1 cellular context compared by ENCODE assay signal in genomic region chrX:80511969-80512760, GRCh38.
TF ChIP-seq lines count a peak whose summit lies in the region.

No MANE protein-coding gene starts in this region.

TF ChIP-seq in K562, 482 proteins besides CTCF, POLR2A, EP300 and RAD21 (continued from another document and continues in another):
- no peak for TF ChIP-seq IRF2 (CRISPR knock-in tag; IDR thresholded peaks at IDR 0.05)
- TF ChIP-seq ARID1B (IDR thresholded peaks at IDR 0.05), result peak; percentile 96
- TF ChIP-seq TRIM28 (IDR thresholded peaks at IDR 0.05), result no peak
- TF ChIP-seq FOXP1 (CRISPR knock-in tag; IDR thresholded peaks at IDR 0.05), result peak; percentile 90
- no peak for TF ChIP-seq KAT7 (CRISPR knock-in tag; IDR thresholded peaks at IDR 0.05; ENCODE audit: borderline replicate concordance)
- TF ChIP-seq GATA2 (CRISPR knock-in tag; IDR thresholded peaks at IDR 0.05), result peak; percentile 81
- TF ChIP-seq ZNF561 (CRISPR knock-in tag; conservative IDR thresholded peaks at IDR 0.05), result no peak
- TF ChIP-seq MLLT1 (IDR thresholded peaks at IDR 0.05), result no peak
- TF ChIP-seq NFIX (CRISPR knock-in tag; IDR thresholded peaks at IDR 0.05; ENCODE audit: low read depth), result no peak
- TF ChIP-seq SMARCA4 (IDR thresholded peaks at IDR 0.05), result peak; percentile 91
- TF ChIP-seq PREB (CRISPR knock-in tag; IDR thresholded peaks at IDR 0.05), result no peak
- no peak for TF ChIP-seq CHD7 (IDR thresholded peaks at IDR 0.05; ENCODE audit: low read depth, low read length)
- no peak for TF ChIP-seq ZNF431 (CRISPR knock-in tag; IDR thresholded peaks at IDR 0.05)
- TF ChIP-seq, protein P1, sequence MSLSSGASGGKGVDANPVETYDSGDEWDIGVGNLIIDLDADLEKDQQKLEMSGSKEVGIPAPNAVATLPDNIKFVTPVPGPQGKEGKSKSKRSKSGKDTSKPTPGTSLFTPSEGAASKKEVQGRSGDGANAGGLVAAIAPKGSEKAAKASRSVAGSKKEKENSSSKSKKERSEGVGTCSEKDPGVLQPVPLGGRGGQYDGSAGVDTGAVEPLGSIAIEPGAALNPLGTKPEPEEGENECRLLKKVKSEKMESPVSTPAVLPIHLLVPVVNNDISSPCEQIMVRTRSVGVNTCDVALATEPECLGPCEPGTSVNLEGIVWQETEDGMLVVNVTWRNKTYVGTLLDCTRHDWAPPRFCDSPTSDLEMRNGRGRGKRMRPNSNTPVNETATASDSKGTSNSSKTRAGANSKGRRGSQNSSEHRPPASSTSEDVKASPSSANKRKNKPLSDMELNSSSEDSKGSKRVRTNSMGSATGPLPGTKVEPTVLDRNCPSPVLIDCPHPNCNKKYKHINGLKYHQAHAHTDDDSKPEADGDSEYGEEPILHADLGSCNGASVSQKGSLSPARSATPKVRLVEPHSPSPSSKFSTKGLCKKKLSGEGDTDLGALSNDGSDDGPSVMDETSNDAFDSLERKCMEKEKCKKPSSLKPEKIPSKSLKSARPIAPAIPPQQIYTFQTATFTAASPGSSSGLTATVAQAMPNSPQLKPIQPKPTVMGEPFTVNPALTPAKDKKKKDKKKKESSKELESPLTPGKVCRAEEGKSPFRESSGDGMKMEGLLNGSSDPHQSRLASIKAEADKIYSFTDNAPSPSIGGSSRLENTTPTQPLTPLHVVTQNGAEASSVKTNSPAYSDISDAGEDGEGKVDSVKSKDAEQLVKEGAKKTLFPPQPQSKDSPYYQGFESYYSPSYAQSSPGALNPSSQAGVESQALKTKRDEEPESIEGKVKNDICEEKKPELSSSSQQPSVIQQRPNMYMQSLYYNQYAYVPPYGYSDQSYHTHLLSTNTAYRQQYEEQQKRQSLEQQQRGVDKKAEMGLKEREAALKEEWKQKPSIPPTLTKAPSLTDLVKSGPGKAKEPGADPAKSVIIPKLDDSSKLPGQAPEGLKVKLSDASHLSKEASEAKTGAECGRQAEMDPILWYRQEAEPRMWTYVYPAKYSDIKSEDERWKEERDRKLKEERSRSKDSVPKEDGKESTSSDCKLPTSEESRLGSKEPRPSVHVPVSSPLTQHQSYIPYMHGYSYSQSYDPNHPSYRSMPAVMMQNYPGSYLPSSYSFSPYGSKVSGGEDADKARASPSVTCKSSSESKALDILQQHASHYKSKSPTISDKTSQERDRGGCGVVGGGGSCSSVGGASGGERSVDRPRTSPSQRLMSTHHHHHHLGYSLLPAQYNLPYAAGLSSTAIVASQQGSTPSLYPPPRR (CRISPR knock-in tag; IDR thresholded peaks at IDR 0.05; ENCODE audit: borderline replicate concordance), result no peak
- TF ChIP-seq ARID2 (IDR thresholded peaks at IDR 0.05), result no peak
- TF ChIP-seq ZNF76 (CRISPR knock-in tag; IDR thresholded peaks at IDR 0.05; ENCODE audit: borderline replicate concordance), result no peak
- no peak for TF ChIP-seq ZFP1 (CRISPR knock-in tag; IDR thresholded peaks at IDR 0.05)
- no peak for TF ChIP-seq PRPF4 (IDR thresholded peaks at IDR 0.05; ENCODE audit: insufficient read depth, low read depth, low read length, poor library complexity, severe bottlenecking)
- no peak for TF ChIP-seq SAFB2 (IDR thresholded peaks at IDR 0.05; ENCODE audit: borderline replicate concordance, low read depth, low read length, severe bottlenecking)
- TF ChIP-seq JUND (IDR thresholded peaks at IDR 0.05; ENCODE audit: borderline replicate concordance, low read depth, low read length), result peak; percentile 72
- TF ChIP-seq JUND (tag; IDR thresholded peaks at IDR 0.05; ENCODE audit: borderline replicate concordance, low read depth, low read length), result peak; percentile 72; the same call in 1 of the 3 replicates
- TF ChIP-seq, protein P2, sequence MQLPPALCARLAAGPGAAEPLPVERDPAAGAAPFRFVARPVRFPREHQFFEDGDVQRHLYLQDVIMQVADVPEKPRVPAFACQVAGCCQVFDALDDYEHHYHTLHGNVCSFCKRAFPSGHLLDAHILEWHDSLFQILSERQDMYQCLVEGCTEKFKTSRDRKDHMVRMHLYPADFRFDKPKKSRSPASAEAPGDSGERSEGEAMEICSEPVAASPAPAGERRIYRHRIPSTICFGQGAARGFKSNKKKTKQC (CRISPR knock-in tag; IDR thresholded peaks at IDR 0.05), result no peak
- no peak for TF ChIP-seq ZBTB26 (CRISPR knock-in tag; IDR thresholded peaks at IDR 0.05)
- no peak for TF ChIP-seq POLR2H (tag; IDR thresholded peaks at IDR 0.05; ENCODE audit: low read depth)
- TF ChIP-seq BCL6 (CRISPR knock-in tag; IDR thresholded peaks at IDR 0.05), result no peak
- TF ChIP-seq KLF16 (IDR thresholded peaks at IDR 0.05), result peak; percentile 93
- no peak for TF ChIP-seq ZBTB33 (CRISPR knock-in tag; IDR thresholded peaks at IDR 0.05)
- no peak for TF ChIP-seq MED1 (CRISPR knock-in tag; IDR thresholded peaks at IDR 0.05; ENCODE audit: borderline replicate concordance)
- TF ChIP-seq, protein P3, sequence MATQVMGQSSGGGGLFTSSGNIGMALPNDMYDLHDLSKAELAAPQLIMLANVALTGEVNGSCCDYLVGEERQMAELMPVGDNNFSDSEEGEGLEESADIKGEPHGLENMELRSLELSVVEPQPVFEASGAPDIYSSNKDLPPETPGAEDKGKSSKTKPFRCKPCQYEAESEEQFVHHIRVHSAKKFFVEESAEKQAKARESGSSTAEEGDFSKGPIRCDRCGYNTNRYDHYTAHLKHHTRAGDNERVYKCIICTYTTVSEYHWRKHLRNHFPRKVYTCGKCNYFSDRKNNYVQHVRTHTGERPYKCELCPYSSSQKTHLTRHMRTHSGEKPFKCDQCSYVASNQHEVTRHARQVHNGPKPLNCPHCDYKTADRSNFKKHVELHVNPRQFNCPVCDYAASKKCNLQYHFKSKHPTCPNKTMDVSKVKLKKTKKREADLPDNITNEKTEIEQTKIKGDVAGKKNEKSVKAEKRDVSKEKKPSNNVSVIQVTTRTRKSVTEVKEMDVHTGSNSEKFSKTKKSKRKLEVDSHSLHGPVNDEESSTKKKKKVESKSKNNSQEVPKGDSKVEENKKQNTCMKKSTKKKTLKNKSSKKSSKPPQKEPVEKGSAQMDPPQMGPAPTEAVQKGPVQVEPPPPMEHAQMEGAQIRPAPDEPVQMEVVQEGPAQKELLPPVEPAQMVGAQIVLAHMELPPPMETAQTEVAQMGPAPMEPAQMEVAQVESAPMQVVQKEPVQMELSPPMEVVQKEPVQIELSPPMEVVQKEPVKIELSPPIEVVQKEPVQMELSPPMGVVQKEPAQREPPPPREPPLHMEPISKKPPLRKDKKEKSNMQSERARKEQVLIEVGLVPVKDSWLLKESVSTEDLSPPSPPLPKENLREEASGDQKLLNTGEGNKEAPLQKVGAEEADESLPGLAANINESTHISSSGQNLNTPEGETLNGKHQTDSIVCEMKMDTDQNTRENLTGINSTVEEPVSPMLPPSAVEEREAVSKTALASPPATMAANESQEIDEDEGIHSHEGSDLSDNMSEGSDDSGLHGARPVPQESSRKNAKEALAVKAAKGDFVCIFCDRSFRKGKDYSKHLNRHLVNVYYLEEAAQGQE (CRISPR knock-in tag; IDR thresholded peaks at IDR 0.05; ENCODE audit: low read depth), result no peak
